In the genomic region with DNA sequence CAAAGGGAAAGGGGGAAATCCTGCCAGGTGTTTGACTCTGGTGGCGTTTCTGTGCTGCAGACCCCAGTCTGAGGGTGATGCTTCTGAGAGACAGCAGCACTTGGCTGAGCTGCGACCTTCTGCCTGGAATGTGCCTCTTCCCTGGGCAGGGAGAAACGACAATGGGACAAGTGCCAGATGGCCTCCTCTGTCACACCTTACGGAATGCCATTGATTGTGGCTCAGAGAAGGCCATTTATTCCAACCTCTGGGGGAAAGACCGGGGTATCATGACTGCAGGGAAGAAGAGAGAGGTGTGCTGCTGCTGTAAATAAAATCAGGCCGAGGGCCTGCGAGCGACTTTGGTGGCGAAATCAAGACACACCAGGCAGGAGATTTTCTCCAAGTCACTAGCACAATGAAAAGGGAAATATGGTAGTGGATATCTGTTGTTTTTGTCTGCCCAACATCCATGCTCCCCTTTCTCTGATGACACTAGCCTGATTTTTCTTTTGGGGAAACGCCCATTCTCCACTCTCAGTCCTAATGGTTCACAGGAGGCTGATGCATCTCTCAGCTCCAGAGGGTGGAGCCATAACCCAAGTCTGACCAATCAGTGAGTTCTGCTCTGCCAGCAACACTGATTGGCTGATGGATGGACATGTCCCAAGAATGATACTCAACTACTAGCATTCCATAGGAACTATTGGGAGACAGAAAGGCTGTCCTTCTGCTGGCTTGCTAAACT, we compare ENCODE assay signal across 10 cellular contexts.
DNase-seq lines count a peak whose midpoint lies in the region; ATAC-seq and TF ChIP-seq lines count a peak whose summit lies in the region.
"Had no signal": no experiment of that assay in that cellular context is flagged by ENCODE, and none has a peak within 500 bp of the region (broad histone marks: within the 10 kb centered on the region; RNA-seq: fewer than 3 reads in every experiment).

No MANE protein-coding gene starts in this region.

- H2AFZ ChIP-seq in IMR-90 (replicated peaks; ENCODE audit: low read length, poor library complexity), result peak overlapping the region; percentile 36

- H3K79me1 ChIP-seq in IMR-90 (ENCODE audit: low read depth in 1 of 2, low read length in 2 of 2), result peaks cover 16 to 56% of the 10 kb centered on the region in 2 experiments; a peak in 3 of 4 replicates

- H3K36me3 Mint-ChIP-seq in naive B cell, result peaks cover 0 to 7% of the 10 kb centered on the region in 2 donors

- peak overlapping the region; percentile 77 for H2BK120ac ChIP-seq in IMR-90 (ENCODE audit: low read depth, low read length)

- H3K9me3 Mint-ChIP-seq in naive B cell, result no peaks in the 10 kb centered on the region

- dilution Hi-C loops in IMR-90 (cut with HindIII; ENCODE audit: low sequenced_read_pairs, unreplicated experiment), result no loop called here

- H2BK20ac ChIP-seq in IMR-90 (ENCODE audit: low read depth, low read length), result peak overlapping the region; percentile 40

- no peak overlapping the region for H3K9ac ChIP-seq in IMR-90 (ENCODE audit: low read depth, low read length)

- no peaks in the 10 kb centered on the region for H3K27me3 ChIP-seq in IMR-90 (ENCODE audit: control insufficient read depth, insufficient read depth, low read length)
- H3K27me3 ChIP-seq: SJSA1 had no signal

- peak overlapping the region; percentile 49; the same call in 1 of the 3 replicates for H2BK15ac ChIP-seq in IMR-90 (ENCODE audit: low read depth, low read length)

- H4K8ac ChIP-seq in IMR-90 (ENCODE audit: low read depth in 2 of 2, low read length in 2 of 2), result peak overlapping the region; percentile 8 to 57; a peak in 3 of 4 replicates

- no peak overlapping the region for H3K4me2 ChIP-seq in IMR-90 (ENCODE audit: low read depth, low read length)

- 83% methylated on average over 3 of the region's 10 CpGs; no CpG with 5 or more reads in 1 of the 2 experiments for WGBS in IMR-90 (ENCODE audit: extremely low coverage in 2 of 2, insufficient read length in 1 of 2), 2 experiments

- H3K9me3 ChIP-seq in IMR-90 (ENCODE audit: control insufficient read depth, insufficient read depth, low read length), result no peaks in the 10 kb centered on the region
- H3K9me3 ChIP-seq: SJSA1 had no signal

- peak overlapping the region; percentile 18 for H2BK5ac ChIP-seq in IMR-90 (ENCODE audit: low read depth, low read length, poor library complexity, severe bottlenecking)

- H3K4me1 ChIP-seq in IMR-90 (ENCODE audit: control insufficient read depth, insufficient read depth, low read length), result peaks cover 23% of the 10 kb centered on the region

- no peak for TF ChIP-seq POLR2A in IMR-90 (IDR thresholded peaks at IDR 0.05; ENCODE audit: low read depth, low read length)

- peaks cover 20% of the 10 kb centered on the region for H3K9me1 ChIP-seq in IMR-90 (ENCODE audit: insufficient read depth, low read length)

- H4K91ac ChIP-seq in IMR-90 (ENCODE audit: insufficient read depth, low read depth, low read length), result peak overlapping the region; percentile 53

- H3K4me1 Mint-ChIP-seq in naive B cell, result peaks cover 63 to 94% (median 84%) of the 10 kb centered on the region in 3 donors

- peak; percentile 50 for DNase-seq in EL
- peak; percentile 67 for DNase-seq in IMR-90
- peak; percentile 23 for DNase-seq in cerebellum (ENCODE audit: low spot score)
- no peak for DNase-seq in naive B cell
- no peak for DNase-seq in LoVo (ENCODE audit: low spot score)
- DNase-seq in NCI-H1694 (lab: John Stamatoyannopoulos, UW), result no peak

- no peak overlapping the region for H2AK9ac ChIP-seq in IMR-90 (replicated peaks; ENCODE audit: low read depth, low read length, poor library complexity)

- TF ChIP-seq CTCF in IMR-90 (conservative IDR thresholded peaks at IDR 0.05; ENCODE audit: low read depth, low read length), result no peak

- peak overlapping the region; percentile 59 for H4K5ac ChIP-seq in IMR-90 (ENCODE audit: low read depth, low read length)

- intact Hi-C loops in IMR-90 (cut with micrococcal nuclease), result loop anchor here (5.0 to 10.0 kb wide), 2 partner anchors 185 to 337 kb away; partner anchors contain the start of gene FOXP1

- no TSS peak for BruUV-seq in IMR-90 (replicated peaks; lab: Mats Ljungman, UMichigan)

- no peak overlapping the region for H3K56ac ChIP-seq in IMR-90 (ENCODE audit: extremely low read depth, insufficient read depth, low read length)

- H3K27ac ChIP-seq in IMR-90 (ENCODE audit: insufficient read depth, low read length), result 0 out of 2 replicates have a peak overlapping the region, but pooled peaks have one; percentile 1
- H3K27ac ChIP-seq: SJSA1, skin epidermis had no signal

- in situ Hi-C loops in IMR-90 (cut with MboI; ENCODE audit: low sequenced_read_pairs), result no loop called here

- no peak for TF ChIP-seq RAD21 in IMR-90 (IDR thresholded peaks at IDR 0.05; ENCODE audit: low read length)

- H3K36me3 ChIP-seq in IMR-90 (ENCODE audit: control insufficient read depth, insufficient read depth, low read length), result no peaks in the 10 kb centered on the region
- H3K36me3 ChIP-seq: SJSA1 had no signal

- H3K23ac ChIP-seq in IMR-90 (ENCODE audit: low read depth, low read length), result no peak overlapping the region

- H3K14ac ChIP-seq in IMR-90 (replicated peaks; ENCODE audit: low read depth, low read length), result peak overlapping the region; percentile 57

- H3K4me3 Mint-ChIP-seq in naive B cell, result peak overlapping the region in 3 of 8 donors; percentile 11 to 30 (median 22)

- peak overlapping the region; percentile 61 for H2AK5ac ChIP-seq in IMR-90 (ENCODE audit: low read depth, low read length)

- H3K27me3 Mint-ChIP-seq in naive B cell, result no peaks in the 10 kb centered on the region

- ATAC-seq in IMR-90 (ENCODE audit: low read depth) (0 out of 2 replicates have a peak, but pooled peaks have one; percentile 8), naive B cell (ENCODE audit: low read depth in 2 of 2) (peak; percentile 21 to 46), GM21737 (IDR thresholded peaks at IDR 0.05; ENCODE audit: unreplicated experiment) (no peak), HG02885 (IDR thresholded peaks at IDR 0.05; ENCODE audit: poor library complexity, unreplicated experiment) (no peak)

- H3K4me3 ChIP-seq in IMR-90 (ENCODE audit: insufficient read depth, low read depth, low read length), result no peak overlapping the region
- H3K4me3 ChIP-seq: SJSA1, skin epidermis had no signal

- POLR2A ChIA-PET in IMR-90 (lab: Charles Lee; ENCODE audit: unreplicated experiment), result no interaction called here

- peak overlapping the region in 5 of 6 donors; percentile 5 to 73 (median 60) for H3K27ac Mint-ChIP-seq in naive B cell

- peak overlapping the region; percentile 84 for H3K4ac ChIP-seq in IMR-90 (ENCODE audit: low read depth, low read length)

- peak overlapping the region; percentile 45 for H3K18ac ChIP-seq in IMR-90 (ENCODE audit: low read depth, low read length)

- CTCF ChIA-PET in IMR-90 (lab: Yijun Ruan, JAX), result no interaction called here

- H4K20me1 ChIP-seq in IMR-90 (ENCODE audit: insufficient read depth, low read length), result no peaks in the 10 kb centered on the region

TF ChIP-seq in IMR-90, 13 proteins besides CTCF, POLR2A, EP300 and RAD21:
- TF ChIP-seq RFX5 (IDR thresholded peaks at IDR 0.05; ENCODE audit: low read depth, low read length) (no peak), NFE2L2 (IDR thresholded peaks at IDR 0.05; ENCODE audit: low read depth, low read length) (no peak), CHD1 (IDR thresholded peaks at IDR 0.05; ENCODE audit: low read depth, low read length) (no peak), FOS (IDR thresholded peaks at IDR 0.05; ENCODE audit: low read depth, low read length) (no peak), MAFK (IDR thresholded peaks at IDR 0.05; ENCODE audit: low read depth, low read length) (no peak), RCOR1 (IDR thresholded peaks at IDR 0.05; ENCODE audit: insufficient replicate concordance, low read length) (no peak)

Comparison
In these comparisons a context has a peak if more than half of its experiments do, and no peak if none do; other contexts are left out.
1. DNase-seq: peak in EL (single experiment), IMR-90 (single experiment) and cerebellum (single experiment); none in naive B cell (single experiment), LoVo (single experiment) and NCI-H1694 (single experiment).
2. ATAC-seq: peak in IMR-90 (single experiment) and naive B cell (2 of 2); none in GM21737 (single experiment) and HG02885 (single experiment).